Comparison of ENCODE assay signal across 11 cellular contexts in the genomic region with DNA sequence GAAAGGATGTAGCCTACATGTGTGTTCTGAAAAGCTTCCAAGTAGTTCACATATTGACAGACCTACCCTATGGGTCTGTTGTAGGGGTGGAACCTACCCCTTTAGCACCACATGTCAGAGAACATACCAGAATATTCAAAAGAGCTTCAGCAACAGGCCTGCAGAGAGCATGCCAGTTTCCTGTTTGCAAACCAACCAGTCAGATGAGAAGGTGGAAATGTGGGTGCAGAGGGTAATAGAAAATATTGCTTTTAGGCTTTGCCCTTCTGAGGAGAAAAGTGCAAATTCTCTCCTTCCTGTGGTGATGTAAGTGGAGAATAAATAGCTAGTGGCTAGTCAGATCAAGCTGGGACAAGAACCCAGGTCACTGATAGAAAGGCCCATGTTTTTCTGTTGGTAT. TPM values are rescaled to one million over a fixed set of nuclear protein-coding genes. Genes with fewer than 3 reads are reported as not detected.
DNase-seq lines count a peak whose midpoint lies in the region; ATAC-seq lines count a peak whose summit lies in the region.
"Had no signal": no experiment of that assay in that cellular context is flagged by ENCODE, and none has a peak within 500 bp of the region (broad histone marks: within the 10 kb centered on the region; RNA-seq: fewer than 3 reads in every experiment).

No MANE protein-coding gene starts in this region.

- H3K9me3 Mint-ChIP-seq in activated CD8-positive, alpha-beta memory T cell treated with anti-CD3 and anti-CD28 coated beads, Interleukin-2, amount 10 ng/mL, durations not matched to agents 7 days and 5 days (ENCODE audit: low read depth), result no peaks in the 10 kb centered on the region
- H3K9me3 Mint-ChIP-seq in activated naive CD8-positive, alpha-beta T cell (ENCODE audit: low read depth), result no peaks in the 10 kb centered on the region
- H3K9me3 Mint-ChIP-seq in stimulated activated memory B cell treated with anti-CD40 and anti-IgM and Interleukin-4, amounts not matched to agents 10 μg/mL and 1 μg/mL and 100 μg/mL, for 72 hours, result no peaks in the 10 kb centered on the region

- H3K36me3 Mint-ChIP-seq in activated CD8-positive, alpha-beta memory T cell treated with anti-CD3 and anti-CD28 coated beads, Interleukin-2, amount 10 ng/mL, durations not matched to agents 7 days and 5 days, result peaks cover 13% of the 10 kb centered on the region
- H3K36me3 Mint-ChIP-seq in activated naive CD8-positive, alpha-beta T cell, result peaks cover 2% of the 10 kb centered on the region
- H3K36me3 Mint-ChIP-seq in stimulated activated memory B cell treated with anti-CD40 and anti-IgM and Interleukin-4, amounts not matched to agents 10 μg/mL and 1 μg/mL and 100 μg/mL, for 72 hours, result peaks cover under 1% of the 10 kb centered on the region

- H3K27me3 Mint-ChIP-seq in activated CD8-positive, alpha-beta memory T cell treated with anti-CD3 and anti-CD28 coated beads, Interleukin-2, amount 10 ng/mL, durations not matched to agents 7 days and 5 days, result no peaks in the 10 kb centered on the region
- no peaks in the 10 kb centered on the region for H3K27me3 Mint-ChIP-seq in activated naive CD8-positive, alpha-beta T cell
- no peaks in the 10 kb centered on the region for H3K27me3 Mint-ChIP-seq in stimulated activated memory B cell treated with anti-CD40 and anti-IgM and Interleukin-4, amounts not matched to agents 10 μg/mL and 1 μg/mL and 100 μg/mL, for 72 hours

- peak overlapping the region; percentile 65 for H3K27ac Mint-ChIP-seq in activated CD8-positive, alpha-beta memory T cell treated with anti-CD3 and anti-CD28 coated beads, Interleukin-2, amount 10 ng/mL, durations not matched to agents 7 days and 5 days
- peak overlapping the region; percentile 75 for H3K27ac Mint-ChIP-seq in activated naive CD8-positive, alpha-beta T cell
- peak overlapping the region; percentile 54 for H3K27ac Mint-ChIP-seq in stimulated activated memory B cell treated with anti-CD40 and anti-IgM and Interleukin-4, amounts not matched to agents 10 μg/mL and 1 μg/mL and 100 μg/mL, for 72 hours

- ATAC-seq in activated CD8-positive, alpha-beta memory T cell treated with anti-CD3 and anti-CD28 coated beads, Interleukin-2, amount 10 ng/mL, durations not matched to agents 7 days and 5 days, result peak; percentile 36
- ATAC-seq in HG03103 (IDR thresholded peaks at IDR 0.05; ENCODE audit: low read depth, unreplicated experiment), result peak; percentile 54
- peak; percentile 20 for ATAC-seq in stimulated activated memory B cell treated with anti-CD40 and anti-IgM and Interleukin-4, amounts not matched to agents 10 μg/mL and 1 μg/mL and 100 μg/mL, for 72 hours
- ATAC-seq in HG02970 (IDR thresholded peaks at IDR 0.05; ENCODE audit: low FRiP score, unreplicated experiment), result no peak
- ATAC-seq: foreskin keratinocyte, Right ventricle myocardium inferior had no signal

- H3K4me1 Mint-ChIP-seq in activated CD8-positive, alpha-beta memory T cell treated with anti-CD3 and anti-CD28 coated beads, Interleukin-2, amount 10 ng/mL, durations not matched to agents 7 days and 5 days, result peaks cover 18% of the 10 kb centered on the region
- peaks cover 65% of the 10 kb centered on the region for H3K4me1 Mint-ChIP-seq in activated naive CD8-positive, alpha-beta T cell (ENCODE audit: low read depth)
- peaks cover 18% of the 10 kb centered on the region for H3K4me1 Mint-ChIP-seq in stimulated activated memory B cell treated with anti-CD40 and anti-IgM and Interleukin-4, amounts not matched to agents 10 μg/mL and 1 μg/mL and 100 μg/mL, for 72 hours

- DNase-seq in activated CD8-positive, alpha-beta memory T cell treated with anti-CD3 and anti-CD28 coated beads, Interleukin-2, amount 10 ng/mL, durations not matched to agents 7 days and 5 days, result no peak
- no peak for DNase-seq in activated CD8-positive, alpha-beta memory T cell treated with anti-CD3 and anti-CD28 coated beads, Interleukin-2, amount 50 U/mL, for 48 hours
- DNase-seq in stimulated activated CD4-positive, alpha-beta T cell treated with anti-CD3 and anti-CD28 coated beads, Interleukin-12 subunit alpha, Interleukin-12 subunit beta, amount 100 ng/mL, for 4 hours, result no peak
- DNase-seq in mucosa of gallbladder (ENCODE audit: low spot score), result no peak
- DNase-seq: NCI-H187 treated with DMSO at 0.1 percent for 48 hours had no signal

- no peak overlapping the region for H3K4me3 Mint-ChIP-seq in activated CD8-positive, alpha-beta memory T cell treated with anti-CD3 and anti-CD28 coated beads, Interleukin-2, amount 10 ng/mL, durations not matched to agents 7 days and 5 days
- H3K4me3 Mint-ChIP-seq in activated naive CD8-positive, alpha-beta T cell, result peak overlapping the region; percentile 22
- no peak overlapping the region for H3K4me3 Mint-ChIP-seq in stimulated activated memory B cell treated with anti-CD40 and anti-IgM and Interleukin-4, amounts not matched to agents 10 μg/mL and 1 μg/mL and 100 μg/mL, for 72 hours

- CTCF ChIA-PET in activated CD8-positive, alpha-beta memory T cell treated with anti-CD3 and anti-CD28 coated beads, Interleukin-2, amount 10 ng/mL, durations not matched to agents 7 days and 5 days (lab: Charles Lee), result no interaction called here

RNA-seq across cellular contexts. Expression of gene INTS6L, which starts 16.4 kb away (rescaled TPM):
- 10 to 100 TPM; 20.3 to 22.8 TPM for total RNA-seq in activated CD8-positive, alpha-beta memory T cell treated with anti-CD3 and anti-CD28 coated beads, Interleukin-2, amount 10 ng/mL, durations not matched to agents 7 days and 5 days
- total RNA-seq in mucosa of gallbladder, result 10.5 TPM
